8 cellular contexts compared by ENCODE assay signal in the genomic region with DNA sequence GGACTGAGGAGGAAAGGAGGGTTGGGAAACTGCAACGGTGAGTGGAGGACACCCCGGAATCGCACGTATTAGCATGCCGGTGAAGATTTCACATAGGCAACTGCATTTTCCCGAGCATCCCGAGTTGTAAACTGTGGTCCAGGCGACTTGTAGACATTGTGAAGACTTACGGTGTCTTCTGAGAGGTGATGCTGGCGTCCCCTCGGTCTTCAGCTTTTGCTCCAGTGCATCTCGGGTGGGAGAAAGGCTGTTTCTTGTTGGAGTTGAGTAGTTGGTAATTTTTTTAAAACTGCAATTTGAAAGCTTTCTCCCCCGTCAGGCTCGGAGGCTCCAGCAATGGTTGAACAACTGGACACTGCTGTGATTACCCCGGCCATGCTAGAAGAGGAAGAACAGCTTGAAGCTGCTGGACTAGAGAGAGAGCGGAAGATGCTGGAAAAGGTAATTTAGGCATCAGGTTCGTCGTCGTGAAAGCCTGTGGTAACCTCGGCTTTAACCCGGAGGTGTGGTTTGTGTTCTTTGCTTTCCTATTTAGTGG. TPM values are rescaled to one million over a fixed set of nuclear protein-coding genes. Genes with fewer than 3 reads are reported as not detected.
DNase-seq lines count a peak whose midpoint lies in the region; ATAC-seq, FAIRE-seq and TF ChIP-seq lines count a peak whose summit lies in the region.

No MANE protein-coding gene starts in this region.

- DNase-seq in GM12892 (ENCODE audit: insufficient read length) (peak; percentile 9), PC-3 (peak; percentile 18), colonic mucosa (no peak), right lobe of liver (no peak), type B pancreatic cell (ENCODE audit: extremely low spot score, unreplicated experiment) (no peak)
- no peak for DNase-seq in central memory CD4-positive, alpha-beta T cell

- peaks cover 14% of the 10 kb centered on the region for H3K4me1 ChIP-seq in ACC112 (ENCODE audit: control insufficient read depth, insufficient read depth, low read length, unreplicated experiment)
- H3K4me1 ChIP-seq in PC-3 (ENCODE audit: insufficient read depth, low read length): peaks cover 14% of the 10 kb centered on the region
- no peaks in the 10 kb centered on the region for H3K4me1 ChIP-seq in colonic mucosa
- H3K4me1 ChIP-seq in right lobe of liver: peaks cover 0 to 13% (median 3%) of the 10 kb centered on the region in 4 donors

- peak; percentile 11 for ATAC-seq in HG03064 (IDR thresholded peaks at IDR 0.05; ENCODE audit: low read depth, unreplicated experiment)
- ATAC-seq in PC-3: peak; percentile 35
- ATAC-seq in right lobe of liver: peak in 2 of 4 donors; percentile 22 to 41

- no peaks in the 10 kb centered on the region for H3K9me2 ChIP-seq in PC-3 (replicated peaks; ENCODE audit: low read length)

- H3K4me3 ChIP-seq in ACC112 (ENCODE audit: low read depth, low read length): peak overlapping the region; percentile 92
- peak overlapping the region; percentile 94 for H3K4me3 ChIP-seq in PC-3 (ENCODE audit: low read length)
- peak overlapping the region; percentile 86 for H3K4me3 ChIP-seq in colonic mucosa
- H3K4me3 ChIP-seq in right lobe of liver: peak overlapping the region; percentile 67 to 95 (median 72)

- H3K36me3 Mint-ChIP-seq in type B pancreatic cell: peaks cover 4% of the 10 kb centered on the region

- TF ChIP-seq CTCF in PC-3 (conservative IDR thresholded peaks at IDR 0.05; ENCODE audit: low read depth, low read length) (no peak), colonic mucosa (IDR thresholded peaks at IDR 0.05) (no peak), right lobe of liver (IDR thresholded peaks at IDR 0.05) (no peak), type B pancreatic cell (conservative IDR thresholded peaks at IDR 0.05) (no peak)

- H3K9ac ChIP-seq in PC-3 (ENCODE audit: low read length): peak overlapping the region; percentile 99
- peak overlapping the region; percentile 53 to 87 for H3K9ac ChIP-seq in colonic mucosa (ENCODE audit: low read depth in 2 of 2, low read length in 2 of 2)

- H3K27ac Mint-ChIP-seq in type B pancreatic cell: peak overlapping the region; percentile 92

- POLR2A ChIA-PET in PC-3 (lab: Charles Lee; ENCODE audit: unreplicated experiment): no interaction called here

- H3F3A ChIP-seq in PC-3 (ENCODE audit: low read length, unreplicated experiment): no peaks in the 10 kb centered on the region

- peak overlapping the region; percentile 59 for H3K27ac ChIP-seq in ACC112 (ENCODE audit: low read depth, low read length)
- H3K27ac ChIP-seq in PC-3 (ENCODE audit: low read length): peak overlapping the region; percentile 52
- no peak overlapping the region for H3K27ac ChIP-seq in colonic mucosa
- H3K27ac ChIP-seq in right lobe of liver: peak overlapping the region in 1 of 3 donors; percentile 63

- H3K4me3 Mint-ChIP-seq in type B pancreatic cell: peak overlapping the region; percentile 98

- H3K9me3 ChIP-seq in PC-3 (ENCODE audit: low read length) (no peaks in the 10 kb centered on the region), colonic mucosa (no peaks in the 10 kb centered on the region), right lobe of liver (no peaks in the 10 kb centered on the region)

- H3K79me2 ChIP-seq in ACC112 (ENCODE audit: control insufficient read depth, insufficient read depth, low read length, unreplicated experiment) (peaks cover 41% of the 10 kb centered on the region), PC-3 (ENCODE audit: low read length) (peaks cover 38% of the 10 kb centered on the region)

- no peaks in the 10 kb centered on the region for H3K27me3 ChIP-seq in ACC112 (ENCODE audit: insufficient read depth, low read length)
- no peaks in the 10 kb centered on the region for H3K27me3 ChIP-seq in PC-3 (ENCODE audit: low read length)
- no peaks in the 10 kb centered on the region for H3K27me3 ChIP-seq in colonic mucosa
- H3K27me3 ChIP-seq in right lobe of liver: no peaks in the 10 kb centered on the region

- H3K9me3 Mint-ChIP-seq in type B pancreatic cell: no peaks in the 10 kb centered on the region

- intact Hi-C loops in PC-3 (cut with micrococcal nuclease) (no loop called here), colonic mucosa (cut with DNase I) (no loop called here), right lobe of liver (cut with DNase I) (no loop called here)

- no peaks in the 10 kb centered on the region for H3K27me3 Mint-ChIP-seq in type B pancreatic cell

- CTCF ChIA-PET in PC-3 (lab: Charles Lee): interaction anchor here (0.6 kb wide), 1 partner anchor 46 kb away, joined by 4 read pairs; no protein-coding TSS in a partner anchor

- H3K4me1 Mint-ChIP-seq in type B pancreatic cell (ENCODE audit: unreplicated experiment): peaks cover 20% of the 10 kb centered on the region

- 0 out of 2 replicates have a peak, but pooled peaks cover 2% of the 10 kb centered on the region for H3K36me3 ChIP-seq in ACC112 (ENCODE audit: insufficient read depth, low read length)
- peaks cover 4% of the 10 kb centered on the region; the same call in 1 of the 2 replicates for H3K36me3 ChIP-seq in PC-3 (ENCODE audit: low read depth, low read length)
- H3K36me3 ChIP-seq in colonic mucosa: no peaks in the 10 kb centered on the region
- no peaks in the 10 kb centered on the region for H3K36me3 ChIP-seq in right lobe of liver

- H3K4me2 ChIP-seq in PC-3 (ENCODE audit: low read length): peak overlapping the region; percentile 81

- WGBS in right lobe of liver (ENCODE audit: insufficient coverage, low coverage, low lambda C conversion rate, missing lambda C conversion rate): 1% methylated on average over 18 of the region's 21 CpGs

- peak; percentile 78 for FAIRE-seq in GM12892 (lab: Jason Lieb, UNC)

- TF ChIP-seq POLR2A in GM12892 (IDR thresholded peaks at IDR 0.05; ENCODE audit: low read depth, low read length) (no peak), right lobe of liver (IDR thresholded peaks at IDR 0.05) (no peak)

- TSS peak; percentile 54 for BruUV-seq in PC-3 (replicated peaks; lab: Mats Ljungman, UMichigan)

- H2AFZ ChIP-seq in ACC112 (ENCODE audit: low read length, unreplicated experiment) (peak overlapping the region; percentile 80), PC-3 (ENCODE audit: low read length) (peak overlapping the region; percentile 77)

- H4K20me1 ChIP-seq in PC-3 (ENCODE audit: low read length): peaks cover 16% of the 10 kb centered on the region; the same call in 1 of the 2 replicates

RNA-seq across cellular contexts. Expression of a gene that starts 0.5 kb away (rescaled TPM):
- polyA plus RNA-seq in GM12892 (2012; ENCODE audit: missing spikeins): 103 TPM
- total RNA-seq in PC-3 (2014; rRNA removed) (86.3 and 98.0 TPM in 2 replicates), colonic mucosa (10 to 100 TPM; 17.9 to 81.1 TPM), right lobe of liver (10 to 100 TPM in 2 of 6 experiments, 1 to 10 TPM in 4; 1.3 to 12.8 (median 3.3) TPM), type B pancreatic cell (ENCODE audit: low replicate concordance) (46.2 and 102 TPM in 2 replicates)

Comparison
In these comparisons a context has a peak if more than half of its experiments do, and no peak if none do; other contexts are left out.
1. DNase-seq: peak in GM12892 (single experiment) and PC-3 (single experiment); none in colonic mucosa (single experiment), right lobe of liver (0 of 3), type B pancreatic cell (single experiment) and central memory CD4-positive, alpha-beta T cell (single experiment).
2. Peak in every context shown above with its lines, with median percentiles within 50 percentile points of each other: H3K4me3 ChIP-seq.